ENCODE assay signal across 11 cellular contexts in the genomic region with DNA sequence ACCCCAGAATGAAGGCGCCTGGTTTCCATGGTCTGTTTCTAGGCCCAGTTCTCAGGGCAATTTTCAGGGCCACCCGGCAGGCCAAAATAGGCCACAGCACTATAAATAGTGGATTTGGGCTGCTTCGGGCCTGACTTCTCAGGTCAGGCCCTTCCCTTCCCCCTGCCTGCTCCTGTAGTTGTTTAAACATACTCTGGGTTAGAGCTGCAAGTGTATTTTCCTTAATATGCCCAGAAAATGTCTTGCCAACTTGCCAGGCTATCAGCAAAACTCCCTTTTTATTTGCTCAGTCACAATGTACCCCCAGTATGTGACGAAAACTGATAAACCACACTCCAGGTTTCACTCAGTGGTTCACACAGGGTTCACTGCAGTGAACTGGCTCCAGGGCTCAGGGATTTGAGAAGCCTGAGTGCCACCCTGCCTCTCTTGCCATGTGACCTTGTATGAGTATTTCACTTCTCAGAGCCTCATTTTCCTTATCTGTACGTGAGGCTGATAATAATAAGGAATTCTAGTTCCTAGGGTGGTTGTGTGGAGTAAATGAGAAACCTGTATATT.
DNase-seq lines count a peak whose midpoint lies in the region; ATAC-seq and TF ChIP-seq lines count a peak whose summit lies in the region.
"Had no signal": no experiment of that assay in that cellular context is flagged by ENCODE, and none has a peak within 500 bp of the region (broad histone marks: within the 10 kb centered on the region; RNA-seq: fewer than 3 reads in every experiment).

No MANE protein-coding gene starts in this region.

- no peaks in the 10 kb centered on the region for H3K27me3 Mint-ChIP-seq in osteocyte (ENCODE audit: unreplicated experiment)
- no peaks in the 10 kb centered on the region for H3K27me3 Mint-ChIP-seq in activated naive CD8-positive, alpha-beta T cell treated with anti-CD3 and anti-CD28 coated beads, Interleukin-2, amount 50 U/mL, for 24 hours

- H3K9me3 Mint-ChIP-seq in osteocyte (ENCODE audit: unreplicated experiment): peaks cover 12% of the 10 kb centered on the region
- peaks cover 16% of the 10 kb centered on the region for H3K9me3 Mint-ChIP-seq in activated naive CD8-positive, alpha-beta T cell treated with anti-CD3 and anti-CD28 coated beads, Interleukin-2, amount 50 U/mL, for 24 hours

- H3K4me3 ChIP-seq in epithelial cell of proximal tubule (ENCODE audit: low read depth, low read length): no peak overlapping the region
- H3K4me3 ChIP-seq: transverse colon had no signal

- TF ChIP-seq CTCF in epithelial cell of proximal tubule (conservative IDR thresholded peaks at IDR 0.05; ENCODE audit: low read depth, low read length) (no peak), osteocyte (IDR thresholded peaks at IDR 0.05) (no peak)

- peak; percentile 61 for ATAC-seq in GM18517 (IDR thresholded peaks at IDR 0.05; ENCODE audit: unreplicated experiment)
- ATAC-seq in HG03354 (IDR thresholded peaks at IDR 0.05; ENCODE audit: poor library complexity, severe bottlenecking, unreplicated experiment): peak; percentile 79
- no peak for ATAC-seq in activated naive CD8-positive, alpha-beta T cell treated with anti-CD3 and anti-CD28 coated beads, Interleukin-2, amount 50 U/mL, for 24 hours

- peaks cover 4% of the 10 kb centered on the region for H3K4me1 Mint-ChIP-seq in osteocyte (ENCODE audit: unreplicated experiment)
- H3K4me1 Mint-ChIP-seq in activated naive CD8-positive, alpha-beta T cell treated with anti-CD3 and anti-CD28 coated beads, Interleukin-2, amount 50 U/mL, for 24 hours: peaks cover 13% of the 10 kb centered on the region

- DNase-seq in epithelial cell of proximal tubule (ENCODE audit: low read depth): peak; percentile 69
- DNase-seq in osteocyte (ENCODE audit: extremely low spot score, unreplicated experiment): peak; percentile 57
- DNase-seq in activated naive CD8-positive, alpha-beta T cell treated with anti-CD3 and anti-CD28 coated beads, Interleukin-2, amount 50 U/mL, for 24 hours: no peak
- no peak for DNase-seq in OCI-M1 (lab: John Stamatoyannopoulos, UW)
- no peak for DNase-seq in activated effector memory CD4-positive, alpha-beta T cell treated with anti-CD3 and anti-CD28 coated beads, Interleukin-2, amount 50 U/mL, for 16 hours
- DNase-seq in SKM-1 (lab: John Stamatoyannopoulos, UW; ENCODE audit: unreplicated experiment): no peak
- DNase-seq: HFFc6, NCI-H2081, transverse colon had no signal

- H3K27ac Mint-ChIP-seq in osteocyte (ENCODE audit: unreplicated experiment): no peak overlapping the region
- H3K27ac Mint-ChIP-seq in activated naive CD8-positive, alpha-beta T cell treated with anti-CD3 and anti-CD28 coated beads, Interleukin-2, amount 50 U/mL, for 24 hours: no peak overlapping the region
- H3K27ac Mint-ChIP-seq: HFFc6 had no signal

- no peak overlapping the region for H3K4me3 Mint-ChIP-seq in osteocyte (ENCODE audit: unreplicated experiment)
- H3K4me3 Mint-ChIP-seq in activated naive CD8-positive, alpha-beta T cell treated with anti-CD3 and anti-CD28 coated beads, Interleukin-2, amount 50 U/mL, for 24 hours: no peak overlapping the region
- H3K4me3 Mint-ChIP-seq: HFFc6 had no signal

- peaks cover 3% of the 10 kb centered on the region for H3K36me3 Mint-ChIP-seq in osteocyte (ENCODE audit: unreplicated experiment)
- H3K36me3 Mint-ChIP-seq in activated naive CD8-positive, alpha-beta T cell treated with anti-CD3 and anti-CD28 coated beads, Interleukin-2, amount 50 U/mL, for 24 hours (ENCODE audit: low read depth): no peaks in the 10 kb centered on the region

Comparison
In these comparisons a context has a peak if more than half of its experiments do, and no peak if none do; other contexts are left out.
1. DNase-seq: peak in epithelial cell of proximal tubule (single experiment) and osteocyte (single experiment); none in activated naive CD8-positive, alpha-beta T cell treated with anti-CD3 and anti-CD28 coated beads, Interleukin-2, amount 50 U/mL, for 24 hours (single experiment), OCI-M1 (single experiment), activated effector memory CD4-positive, alpha-beta T cell treated with anti-CD3 and anti-CD28 coated beads, Interleukin-2, amount 50 U/mL, for 16 hours (single experiment) and SKM-1 (single experiment).